In genomic region chr9:130345009-130345992, GRCh38 we compare ENCODE assay signal across 28 cellular contexts.
"Had no signal": no experiment of that assay in that cellular context is flagged by ENCODE, and none has a peak within 500 bp of the region (broad histone marks: within the 10 kb centered on the region; RNA-seq: fewer than 3 reads in every experiment).

No MANE protein-coding gene starts in this region.

- H3K27me3 Mint-ChIP-seq: activated naive CD4-positive, alpha-beta T cell treated with anti-CD3 and anti-CD28 coated beads, Interleukin-2, amount 10 ng/mL, durations not matched to agents 7 days and 5 days; activated naive CD8-positive, alpha-beta T cell treated with anti-CD3 and anti-CD28 coated beads, Interleukin-2, amount 10 ng/mL, durations not matched to agents 7 days and 5 days; natural killer cell treated with Interleukin-12 subunit alpha and Interleukin-12 subunit beta and Interleukin-15 and Interleukin-18, amount 100 ng/mL, for 72 hours; stimulated activated naive CD8-positive, alpha-beta T cell treated with anti-CD3 and anti-CD28 coated beads, Interleukin-15, amount 100 ng/mL, for 72 hours had no signal

- H3K27me3 ChIP-seq: heart left ventricle, upper lobe of left lung, vagina had no signal

- H3K9me3 Mint-ChIP-seq: activated naive CD4-positive, alpha-beta T cell treated with anti-CD3 and anti-CD28 coated beads, Interleukin-2, amount 10 ng/mL, durations not matched to agents 7 days and 5 days; activated naive CD8-positive, alpha-beta T cell treated with anti-CD3 and anti-CD28 coated beads, Interleukin-2, amount 10 ng/mL, durations not matched to agents 7 days and 5 days; activated T-cell treated with anti-CD3 and anti-CD28 coated beads, Interleukin-2, amount 50 U/mL, for 24 hours; natural killer cell treated with Interleukin-12 subunit alpha and Interleukin-12 subunit beta and Interleukin-15 and Interleukin-18, amount 100 ng/mL, for 72 hours; stimulated activated effector memory CD8-positive, alpha-beta T cell treated with anti-CD3 and anti-CD28 coated beads, Interleukin-12 subunit alpha, Interleukin-12 subunit beta, amount 100 ng/mL, for 72 hours; stimulated activated naive CD8-positive, alpha-beta T cell treated with anti-CD3 and anti-CD28 coated beads, Interleukin-15, amount 100 ng/mL, for 72 hours had no signal

- FAIRE-seq: TTC549 had no signal

- H3K27ac ChIP-seq: breast epithelium, heart left ventricle, left ventricle myocardium inferior, skin epidermis, upper lobe of left lung, vagina, WERI-Rb-1 had no signal

- H3K4me3 Mint-ChIP-seq: activated naive CD4-positive, alpha-beta T cell treated with anti-CD3 and anti-CD28 coated beads, Interleukin-2, amount 10 ng/mL, durations not matched to agents 7 days and 5 days; activated naive CD8-positive, alpha-beta T cell treated with anti-CD3 and anti-CD28 coated beads, Interleukin-2, amount 10 ng/mL, durations not matched to agents 7 days and 5 days; activated T-cell treated with anti-CD3 and anti-CD28 coated beads, Interleukin-2, amount 50 U/mL, for 24 hours; natural killer cell treated with Interleukin-12 subunit alpha and Interleukin-12 subunit beta and Interleukin-15 and Interleukin-18, amount 100 ng/mL, for 72 hours; stimulated activated effector memory CD8-positive, alpha-beta T cell treated with anti-CD3 and anti-CD28 coated beads, Interleukin-12 subunit alpha, Interleukin-12 subunit beta, amount 100 ng/mL, for 72 hours; stimulated activated naive CD8-positive, alpha-beta T cell treated with anti-CD3 and anti-CD28 coated beads, Interleukin-15, amount 100 ng/mL, for 72 hours had no signal

- H3K4me3 ChIP-seq: breast epithelium, heart left ventricle, left ventricle myocardium inferior, lung, mucosa of descending colon, skin epidermis, upper lobe of left lung, vagina had no signal

- DNase-seq: activated CD4-positive, alpha-beta T cell treated with anti-CD3 and anti-CD28 coated beads for 48 hours; activated CD4-positive, alpha-beta T cell treated with anti-CD3 and anti-CD28 coated beads, Interleukin-2, amount 50 U/mL, for 48 hours; activated CD8-positive, alpha-beta memory T cell treated with anti-CD3 and anti-CD28 coated beads, Interleukin-2, amount 50 U/mL, for 48 hours; activated gamma-delta T cell; activated naive CD4-positive, alpha-beta T cell treated with anti-CD3 and anti-CD28 coated beads, Interleukin-2, amount 10 ng/mL, durations not matched to agents 7 days and 5 days; activated naive CD8-positive, alpha-beta T cell treated with anti-CD3 and anti-CD28 coated beads, Interleukin-2, amount 10 ng/mL, durations not matched to agents 7 days and 5 days; activated T-cell treated with anti-CD3 and anti-CD28 coated beads, Interleukin-2, amount 50 U/mL, for 24 hours; central memory CD4-positive, alpha-beta T cell; foreskin fibroblast; hypothalamus; left ventricle myocardium inferior; mucosa of descending colon; stimulated activated CD4-positive, alpha-beta T cell treated with anti-CD3 and anti-CD28 coated beads, Interleukin-4, amount 100 ng/mL, for 24 hours; stimulated activated naive CD8-positive, alpha-beta T cell treated with anti-CD3 and anti-CD28 coated beads, Interleukin-15, amount 100 ng/mL, for 72 hours; substantia nigra; WERI-Rb-1 had no signal

- H3K36me3 Mint-ChIP-seq: activated naive CD4-positive, alpha-beta T cell treated with anti-CD3 and anti-CD28 coated beads, Interleukin-2, amount 10 ng/mL, durations not matched to agents 7 days and 5 days; activated naive CD8-positive, alpha-beta T cell treated with anti-CD3 and anti-CD28 coated beads, Interleukin-2, amount 10 ng/mL, durations not matched to agents 7 days and 5 days; natural killer cell treated with Interleukin-12 subunit alpha and Interleukin-12 subunit beta and Interleukin-15 and Interleukin-18, amount 100 ng/mL, for 72 hours; stimulated activated effector memory CD8-positive, alpha-beta T cell treated with anti-CD3 and anti-CD28 coated beads, Interleukin-12 subunit alpha, Interleukin-12 subunit beta, amount 100 ng/mL, for 72 hours had no signal

- H3K27ac Mint-ChIP-seq: activated naive CD4-positive, alpha-beta T cell treated with anti-CD3 and anti-CD28 coated beads, Interleukin-2, amount 10 ng/mL, durations not matched to agents 7 days and 5 days; activated naive CD8-positive, alpha-beta T cell treated with anti-CD3 and anti-CD28 coated beads, Interleukin-2, amount 10 ng/mL, durations not matched to agents 7 days and 5 days; activated T-cell treated with anti-CD3 and anti-CD28 coated beads, Interleukin-2, amount 50 U/mL, for 24 hours; natural killer cell treated with Interleukin-12 subunit alpha and Interleukin-12 subunit beta and Interleukin-15 and Interleukin-18, amount 100 ng/mL, for 72 hours; stimulated activated effector memory CD8-positive, alpha-beta T cell treated with anti-CD3 and anti-CD28 coated beads, Interleukin-12 subunit alpha, Interleukin-12 subunit beta, amount 100 ng/mL, for 72 hours; stimulated activated naive CD8-positive, alpha-beta T cell treated with anti-CD3 and anti-CD28 coated beads, Interleukin-15, amount 100 ng/mL, for 72 hours had no signal

- ATAC-seq: activated CD4-positive, CD25-positive, alpha-beta regulatory T cell treated with anti-CD3 and anti-CD28 coated beads, Interleukin-2, amount 50 U/mL, for 24 hours; esophagus mucosa; heart left ventricle; mucosa of descending colon; natural killer cell treated with Interleukin-12 subunit alpha and Interleukin-12 subunit beta and Interleukin-15 and Interleukin-18, amount 100 ng/mL, for 72 hours; sciatic nerve; stimulated activated naive CD8-positive, alpha-beta T cell treated with anti-CD3 and anti-CD28 coated beads, Interleukin-15, amount 100 ng/mL, for 72 hours had no signal

- H3K4me1 Mint-ChIP-seq: activated naive CD4-positive, alpha-beta T cell treated with anti-CD3 and anti-CD28 coated beads, Interleukin-2, amount 10 ng/mL, durations not matched to agents 7 days and 5 days; activated naive CD8-positive, alpha-beta T cell treated with anti-CD3 and anti-CD28 coated beads, Interleukin-2, amount 10 ng/mL, durations not matched to agents 7 days and 5 days; stimulated activated effector memory CD8-positive, alpha-beta T cell treated with anti-CD3 and anti-CD28 coated beads, Interleukin-12 subunit alpha, Interleukin-12 subunit beta, amount 100 ng/mL, for 72 hours; stimulated activated naive CD8-positive, alpha-beta T cell treated with anti-CD3 and anti-CD28 coated beads, Interleukin-15, amount 100 ng/mL, for 72 hours had no signal

- H3K36me3 ChIP-seq: breast epithelium, heart left ventricle, left ventricle myocardium inferior, upper lobe of left lung, vagina, WERI-Rb-1 had no signal

- H3K4me1 ChIP-seq: breast epithelium, left ventricle myocardium inferior, upper lobe of left lung, vagina had no signal

- H3K9me3 ChIP-seq: breast epithelium, heart left ventricle, left ventricle myocardium inferior, mucosa of descending colon, upper lobe of left lung, vagina had no signal
